Comparison of ENCODE assay signal across 16 cellular contexts in the genomic region with DNA sequence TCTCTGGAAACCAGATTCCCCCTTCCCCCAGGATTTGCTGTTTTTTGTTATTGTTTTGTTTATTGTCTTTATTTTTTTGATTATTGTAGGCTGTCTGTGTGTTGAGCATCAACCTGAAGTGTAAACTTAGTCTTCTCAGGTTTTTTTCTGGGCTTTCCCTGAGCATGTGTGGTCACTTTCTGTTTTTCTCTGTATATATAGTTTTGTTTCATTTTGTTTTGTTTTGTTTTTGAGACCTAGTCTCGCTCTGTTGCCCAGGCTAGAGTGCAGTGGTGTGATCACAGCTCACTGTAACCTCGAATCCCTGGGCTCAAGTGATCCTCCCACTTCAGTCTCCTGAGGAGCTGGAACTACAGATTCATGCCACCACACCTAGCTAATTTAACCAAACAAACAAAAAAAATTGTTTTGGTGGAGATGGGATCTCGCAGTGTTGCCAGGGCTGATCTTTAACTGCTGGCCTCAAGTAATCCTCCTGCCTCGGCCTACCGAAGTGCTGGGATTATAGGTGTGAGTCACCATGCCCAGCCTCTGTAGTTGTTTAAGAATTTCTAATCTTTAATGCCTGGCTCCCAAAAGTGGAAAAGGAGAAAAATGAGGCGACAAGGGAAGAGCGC. TPM values are rescaled to one million over a fixed set of nuclear protein-coding genes. Genes with fewer than 3 reads are reported as not detected.
DNase-seq lines count a peak whose midpoint lies in the region; ATAC-seq and TF ChIP-seq lines count a peak whose summit lies in the region.
"Had no signal": no experiment of that assay in that cellular context is flagged by ENCODE, and none has a peak within 500 bp of the region (broad histone marks: within the 10 kb centered on the region; RNA-seq: fewer than 3 reads in every experiment).

No MANE protein-coding gene starts in this region.

- H3K27me3 Mint-ChIP-seq in activated T-cell treated with anti-CD3 and anti-CD28 coated beads, Interleukin-2, amount 50 U/mL, for 72 hours (ENCODE audit: low read depth), result peaks cover 51% of the 10 kb centered on the region
- H3K27me3 Mint-ChIP-seq in activated T-cell treated with anti-CD3 and anti-CD28 coated beads, Interleukin-2, amount 50 U/mL, for 4 hours (ENCODE audit: low read depth), result peaks cover 20% of the 10 kb centered on the region

- peaks cover 0 to 40% (median 2%) of the 10 kb centered on the region in 45 donors for H3K27me3 ChIP-seq in dorsolateral prefrontal cortex

- no peak overlapping the region for H3K4me3 ChIP-seq in dorsolateral prefrontal cortex
- H3K4me3 ChIP-seq: lung had no signal

- H3K36me3 Mint-ChIP-seq in activated T-cell treated with anti-CD3 and anti-CD28 coated beads, Interleukin-2, amount 50 U/mL, for 72 hours (ENCODE audit: insufficient read depth in 2 of 2), result peaks cover 0 to 6% of the 10 kb centered on the region in 2 donors
- H3K36me3 Mint-ChIP-seq in activated T-cell treated with anti-CD3 and anti-CD28 coated beads, Interleukin-2, amount 50 U/mL, for 4 hours (ENCODE audit: insufficient read depth), result peaks cover 6% of the 10 kb centered on the region
- H3K36me3 Mint-ChIP-seq in stimulated activated effector memory CD8-positive, alpha-beta T cell treated with anti-CD3 and anti-CD28 coated beads, Interleukin-12 subunit alpha, Interleukin-12 subunit beta, amount 100 ng/mL, for 72 hours, result no peaks in the 10 kb centered on the region

- peak; percentile 29 to 35 for ATAC-seq in activated T-cell treated with anti-CD3 and anti-CD28 coated beads, Interleukin-2, amount 50 U/mL, for 72 hours (replicated peaks in 1 of 2)
- ATAC-seq in activated T-cell treated with anti-CD3 and anti-CD28 coated beads, Interleukin-2, amount 50 U/mL, for 4 hours, result no peak
- ATAC-seq in HG02678 (IDR thresholded peaks at IDR 0.05; ENCODE audit: unreplicated experiment), result peak; percentile 77
- peak; percentile 47 for ATAC-seq in stimulated activated effector memory CD8-positive, alpha-beta T cell treated with anti-CD3 and anti-CD28 coated beads, Interleukin-12 subunit alpha, Interleukin-12 subunit beta, amount 100 ng/mL, for 72 hours
- ATAC-seq: HCT116 had no signal

- no peak overlapping the region for H3K27ac ChIP-seq in dorsolateral prefrontal cortex
- H3K27ac ChIP-seq: 22Rv1, parathyroid adenoma had no signal

- H3K4me1 Mint-ChIP-seq in activated T-cell treated with anti-CD3 and anti-CD28 coated beads, Interleukin-2, amount 50 U/mL, for 72 hours (ENCODE audit: low read depth), result peaks cover 20% of the 10 kb centered on the region
- peaks cover 6% of the 10 kb centered on the region for H3K4me1 Mint-ChIP-seq in activated T-cell treated with anti-CD3 and anti-CD28 coated beads, Interleukin-2, amount 50 U/mL, for 4 hours (ENCODE audit: low read depth)
- peaks cover 16% of the 10 kb centered on the region for H3K4me1 Mint-ChIP-seq in stimulated activated effector memory CD8-positive, alpha-beta T cell treated with anti-CD3 and anti-CD28 coated beads, Interleukin-12 subunit alpha, Interleukin-12 subunit beta, amount 100 ng/mL, for 72 hours

- H3K4me3 Mint-ChIP-seq in activated T-cell treated with anti-CD3 and anti-CD28 coated beads, Interleukin-2, amount 50 U/mL, for 72 hours, result peak overlapping the region in 1 of 2 donors; percentile 61
- H3K4me3 Mint-ChIP-seq in activated T-cell treated with anti-CD3 and anti-CD28 coated beads, Interleukin-2, amount 50 U/mL, for 4 hours, result no peak overlapping the region
- no peak overlapping the region for H3K4me3 Mint-ChIP-seq in stimulated activated effector memory CD8-positive, alpha-beta T cell treated with anti-CD3 and anti-CD28 coated beads, Interleukin-12 subunit alpha, Interleukin-12 subunit beta, amount 100 ng/mL, for 72 hours

- intact Hi-C loops in dorsolateral prefrontal cortex (cut with DNase I), result no loop called here

- peak overlapping the region; percentile 73 for H3K27ac Mint-ChIP-seq in activated T-cell treated with anti-CD3 and anti-CD28 coated beads, Interleukin-2, amount 50 U/mL, for 72 hours
- no peak overlapping the region for H3K27ac Mint-ChIP-seq in stimulated activated effector memory CD8-positive, alpha-beta T cell treated with anti-CD3 and anti-CD28 coated beads, Interleukin-12 subunit alpha, Interleukin-12 subunit beta, amount 100 ng/mL, for 72 hours

- TF ChIP-seq CTCF in dorsolateral prefrontal cortex (IDR thresholded peaks at IDR 0.05 in 54 of 56, conservative IDR thresholded peaks at IDR 0.05 in 2 of 56; ENCODE audit: low read depth in 1 of 56, partially characterized antibody in 56 of 56), result no peak

- DNase-seq in activated T-cell treated with anti-CD3 and anti-CD28 coated beads, Interleukin-2, amount 50 U/mL, for 72 hours, result no peak
- no peak for DNase-seq in activated T-cell treated with anti-CD3 and anti-CD28 coated beads, Interleukin-2, amount 50 U/mL, for 4 hours
- peak; percentile 81 for DNase-seq in M059J (ENCODE audit: low read depth)
- no peak for DNase-seq in stimulated activated effector memory CD8-positive, alpha-beta T cell treated with anti-CD3 and anti-CD28 coated beads, Interleukin-12 subunit alpha, Interleukin-12 subunit beta, amount 100 ng/mL, for 72 hours (ENCODE audit: low spot score in 2 of 2)
- DNase-seq in hepatic stellate cell (ENCODE audit: low spot score), result no peak
- no peak for DNase-seq in dorsolateral prefrontal cortex
- no peak for DNase-seq in CD1c-positive myeloid dendritic cell (ENCODE audit: extremely low spot score)
- DNase-seq: NCI-H146; NCI-H774; stimulated activated CD4-positive, alpha-beta T cell treated with anti-CD3 and anti-CD28 coated beads, Interleukin-4, amount 100 ng/mL, for 24 hours; substantia nigra had no signal

- H3K9me3 Mint-ChIP-seq in activated T-cell treated with anti-CD3 and anti-CD28 coated beads, Interleukin-2, amount 50 U/mL, for 72 hours, result peaks cover 0 to 2% of the 10 kb centered on the region in 2 donors
- peaks cover 6% of the 10 kb centered on the region for H3K9me3 Mint-ChIP-seq in activated T-cell treated with anti-CD3 and anti-CD28 coated beads, Interleukin-2, amount 50 U/mL, for 4 hours
- no peaks in the 10 kb centered on the region for H3K9me3 Mint-ChIP-seq in stimulated activated effector memory CD8-positive, alpha-beta T cell treated with anti-CD3 and anti-CD28 coated beads, Interleukin-12 subunit alpha, Interleukin-12 subunit beta, amount 100 ng/mL, for 72 hours

RNA-seq across cellular contexts. Expression of a gene that starts 9.1 kb away (rescaled TPM):
- 1 to 10 TPM in 1 of 2 donors, under 1 TPM in 1; 0.36 to 1.1 TPM for total RNA-seq in activated T-cell treated with anti-CD3 and anti-CD28 coated beads, Interleukin-2, amount 50 U/mL, for 72 hours
- 1 to 10 TPM in 1 of 3 donors, under 1 TPM in 2; 0.26 to 2.0 (median 0.40) TPM for total RNA-seq in activated T-cell treated with anti-CD3 and anti-CD28 coated beads, Interleukin-2, amount 50 U/mL, for 4 hours
- 141 and 174 TPM in 2 replicates for total RNA-seq in M059J (2014; rRNA removed; shearing (Covaris generic))
- 10 to 100 TPM in 115 of 120 experiments, 1 to 10 TPM in 5; 7.2 to 35.0 (median 16.5) TPM for total RNA-seq in dorsolateral prefrontal cortex

Comparison
In these comparisons a context has a peak if more than half of its experiments do, and no peak if none do; other contexts are left out.
1. ATAC-seq: peak in activated T-cell treated with anti-CD3 and anti-CD28 coated beads, Interleukin-2, amount 50 U/mL, for 72 hours (2 of 2), HG02678 (single experiment) and stimulated activated effector memory CD8-positive, alpha-beta T cell treated with anti-CD3 and anti-CD28 coated beads, Interleukin-12 subunit alpha, Interleukin-12 subunit beta, amount 100 ng/mL, for 72 hours (single experiment); none in activated T-cell treated with anti-CD3 and anti-CD28 coated beads, Interleukin-2, amount 50 U/mL, for 4 hours (0 of 2).